Comparison of ENCODE assay signal across 1 cellular context in the genomic region with DNA sequence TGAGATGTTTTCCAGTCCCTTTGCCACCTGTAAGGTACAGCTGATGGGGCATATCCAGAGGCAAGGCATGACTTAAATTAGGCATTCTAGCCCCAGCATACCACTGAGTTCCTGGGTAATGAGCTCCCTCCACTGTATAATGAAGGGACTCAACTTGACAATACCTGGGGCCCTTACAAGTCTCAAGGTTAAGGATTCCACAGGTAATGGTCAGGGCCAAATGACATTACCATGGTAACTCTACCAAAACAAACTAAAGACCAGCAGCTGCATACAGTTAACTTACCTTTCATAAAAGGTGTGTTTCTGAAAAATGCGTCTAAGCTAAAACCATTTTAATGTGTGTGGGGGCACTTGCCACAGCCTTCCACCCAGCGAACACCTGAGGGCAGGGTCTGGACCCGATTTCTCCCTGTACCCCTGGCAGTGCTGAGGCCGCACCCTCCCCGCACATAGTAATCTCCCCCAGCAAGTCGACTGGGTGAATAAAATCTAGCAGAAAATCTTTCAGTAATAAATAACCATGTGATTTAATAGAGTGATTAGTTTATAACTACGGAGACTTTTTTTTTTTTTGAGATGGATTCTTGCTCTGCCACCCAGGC.
TF ChIP-seq lines count a peak whose summit lies in the region.

No MANE protein-coding gene starts in this region.

TF ChIP-seq in WTC11, 78 proteins besides CTCF, POLR2A, EP300 and RAD21 (continued from another document):
- TF ChIP-seq, protein P1, sequence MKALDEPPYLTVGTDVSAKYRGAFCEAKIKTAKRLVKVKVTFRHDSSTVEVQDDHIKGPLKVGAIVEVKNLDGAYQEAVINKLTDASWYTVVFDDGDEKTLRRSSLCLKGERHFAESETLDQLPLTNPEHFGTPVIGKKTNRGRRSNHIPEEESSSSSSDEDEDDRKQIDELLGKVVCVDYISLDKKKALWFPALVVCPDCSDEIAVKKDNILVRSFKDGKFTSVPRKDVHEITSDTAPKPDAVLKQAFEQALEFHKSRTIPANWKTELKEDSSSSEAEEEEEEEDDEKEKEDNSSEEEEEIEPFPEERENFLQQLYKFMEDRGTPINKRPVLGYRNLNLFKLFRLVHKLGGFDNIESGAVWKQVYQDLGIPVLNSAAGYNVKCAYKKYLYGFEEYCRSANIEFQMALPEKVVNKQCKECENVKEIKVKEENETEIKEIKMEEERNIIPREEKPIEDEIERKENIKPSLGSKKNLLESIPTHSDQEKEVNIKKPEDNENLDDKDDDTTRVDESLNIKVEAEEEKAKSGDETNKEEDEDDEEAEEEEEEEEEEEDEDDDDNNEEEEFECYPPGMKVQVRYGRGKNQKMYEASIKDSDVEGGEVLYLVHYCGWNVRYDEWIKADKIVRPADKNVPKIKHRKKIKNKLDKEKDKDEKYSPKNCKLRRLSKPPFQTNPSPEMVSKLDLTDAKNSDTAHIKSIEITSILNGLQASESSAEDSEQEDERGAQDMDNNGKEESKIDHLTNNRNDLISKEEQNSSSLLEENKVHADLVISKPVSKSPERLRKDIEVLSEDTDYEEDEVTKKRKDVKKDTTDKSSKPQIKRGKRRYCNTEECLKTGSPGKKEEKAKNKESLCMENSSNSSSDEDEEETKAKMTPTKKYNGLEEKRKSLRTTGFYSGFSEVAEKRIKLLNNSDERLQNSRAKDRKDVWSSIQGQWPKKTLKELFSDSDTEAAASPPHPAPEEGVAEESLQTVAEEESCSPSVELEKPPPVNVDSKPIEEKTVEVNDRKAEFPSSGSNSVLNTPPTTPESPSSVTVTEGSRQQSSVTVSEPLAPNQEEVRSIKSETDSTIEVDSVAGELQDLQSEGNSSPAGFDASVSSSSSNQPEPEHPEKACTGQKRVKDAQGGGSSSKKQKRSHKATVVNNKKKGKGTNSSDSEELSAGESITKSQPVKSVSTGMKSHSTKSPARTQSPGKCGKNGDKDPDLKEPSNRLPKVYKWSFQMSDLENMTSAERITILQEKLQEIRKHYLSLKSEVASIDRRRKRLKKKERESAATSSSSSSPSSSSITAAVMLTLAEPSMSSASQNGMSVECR (CRISPR knock-in tag; IDR thresholded peaks at IDR 0.05; ENCODE audit: borderline replicate concordance) = no peak
- TF ChIP-seq, protein P2, sequence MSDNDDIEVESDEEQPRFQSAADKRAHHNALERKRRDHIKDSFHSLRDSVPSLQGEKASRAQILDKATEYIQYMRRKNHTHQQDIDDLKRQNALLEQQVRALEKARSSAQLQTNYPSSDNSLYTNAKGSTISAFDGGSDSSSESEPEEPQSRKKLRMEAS (CRISPR knock-in tag; IDR thresholded peaks at IDR 0.05) = no peak
- no peak for TF ChIP-seq ZNF263 (CRISPR knock-in tag; IDR thresholded peaks at IDR 0.05; ENCODE audit: low read depth)
- no peak for TF ChIP-seq JUN (CRISPR knock-in tag; IDR thresholded peaks at IDR 0.05)
- TF ChIP-seq, protein P3, sequence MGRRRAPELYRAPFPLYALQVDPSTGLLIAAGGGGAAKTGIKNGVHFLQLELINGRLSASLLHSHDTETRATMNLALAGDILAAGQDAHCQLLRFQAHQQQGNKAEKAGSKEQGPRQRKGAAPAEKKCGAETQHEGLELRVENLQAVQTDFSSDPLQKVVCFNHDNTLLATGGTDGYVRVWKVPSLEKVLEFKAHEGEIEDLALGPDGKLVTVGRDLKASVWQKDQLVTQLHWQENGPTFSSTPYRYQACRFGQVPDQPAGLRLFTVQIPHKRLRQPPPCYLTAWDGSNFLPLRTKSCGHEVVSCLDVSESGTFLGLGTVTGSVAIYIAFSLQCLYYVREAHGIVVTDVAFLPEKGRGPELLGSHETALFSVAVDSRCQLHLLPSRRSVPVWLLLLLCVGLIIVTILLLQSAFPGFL (CRISPR knock-in tag; IDR thresholded peaks at IDR 0.05; ENCODE audit: borderline replicate concordance) = no peak
- TF ChIP-seq, protein P4, sequence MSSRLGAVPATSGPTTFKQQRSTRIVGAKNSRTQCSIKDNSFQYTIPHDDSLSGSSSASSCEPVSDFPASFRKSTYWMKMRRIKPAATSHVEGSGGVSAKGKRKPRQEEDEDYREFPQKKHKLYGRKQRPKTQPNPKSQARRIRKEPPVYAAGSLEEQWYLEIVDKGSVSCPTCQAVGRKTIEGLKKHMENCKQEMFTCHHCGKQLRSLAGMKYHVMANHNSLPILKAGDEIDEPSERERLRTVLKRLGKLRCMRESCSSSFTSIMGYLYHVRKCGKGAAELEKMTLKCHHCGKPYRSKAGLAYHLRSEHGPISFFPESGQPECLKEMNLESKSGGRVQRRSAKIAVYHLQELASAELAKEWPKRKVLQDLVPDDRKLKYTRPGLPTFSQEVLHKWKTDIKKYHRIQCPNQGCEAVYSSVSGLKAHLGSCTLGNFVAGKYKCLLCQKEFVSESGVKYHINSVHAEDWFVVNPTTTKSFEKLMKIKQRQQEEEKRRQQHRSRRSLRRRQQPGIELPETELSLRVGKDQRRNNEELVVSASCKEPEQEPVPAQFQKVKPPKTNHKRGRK (CRISPR knock-in tag; IDR thresholded peaks at IDR 0.05; ENCODE audit: borderline replicate concordance) = no peak
- no peak for TF ChIP-seq OVOL2 (CRISPR knock-in tag; IDR thresholded peaks at IDR 0.05; ENCODE audit: borderline replicate concordance)
- no peak for TF ChIP-seq ATF1 (CRISPR knock-in tag; IDR thresholded peaks at IDR 0.05)
- TF ChIP-seq, protein P5, sequence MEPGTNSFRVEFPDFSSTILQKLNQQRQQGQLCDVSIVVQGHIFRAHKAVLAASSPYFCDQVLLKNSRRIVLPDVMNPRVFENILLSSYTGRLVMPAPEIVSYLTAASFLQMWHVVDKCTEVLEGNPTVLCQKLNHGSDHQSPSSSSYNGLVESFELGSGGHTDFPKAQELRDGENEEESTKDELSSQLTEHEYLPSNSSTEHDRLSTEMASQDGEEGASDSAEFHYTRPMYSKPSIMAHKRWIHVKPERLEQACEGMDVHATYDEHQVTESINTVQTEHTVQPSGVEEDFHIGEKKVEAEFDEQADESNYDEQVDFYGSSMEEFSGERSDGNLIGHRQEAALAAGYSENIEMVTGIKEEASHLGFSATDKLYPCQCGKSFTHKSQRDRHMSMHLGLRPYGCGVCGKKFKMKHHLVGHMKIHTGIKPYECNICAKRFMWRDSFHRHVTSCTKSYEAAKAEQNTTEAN (CRISPR knock-in tag; IDR thresholded peaks at IDR 0.05) = no peak
- TF ChIP-seq, protein P6, sequence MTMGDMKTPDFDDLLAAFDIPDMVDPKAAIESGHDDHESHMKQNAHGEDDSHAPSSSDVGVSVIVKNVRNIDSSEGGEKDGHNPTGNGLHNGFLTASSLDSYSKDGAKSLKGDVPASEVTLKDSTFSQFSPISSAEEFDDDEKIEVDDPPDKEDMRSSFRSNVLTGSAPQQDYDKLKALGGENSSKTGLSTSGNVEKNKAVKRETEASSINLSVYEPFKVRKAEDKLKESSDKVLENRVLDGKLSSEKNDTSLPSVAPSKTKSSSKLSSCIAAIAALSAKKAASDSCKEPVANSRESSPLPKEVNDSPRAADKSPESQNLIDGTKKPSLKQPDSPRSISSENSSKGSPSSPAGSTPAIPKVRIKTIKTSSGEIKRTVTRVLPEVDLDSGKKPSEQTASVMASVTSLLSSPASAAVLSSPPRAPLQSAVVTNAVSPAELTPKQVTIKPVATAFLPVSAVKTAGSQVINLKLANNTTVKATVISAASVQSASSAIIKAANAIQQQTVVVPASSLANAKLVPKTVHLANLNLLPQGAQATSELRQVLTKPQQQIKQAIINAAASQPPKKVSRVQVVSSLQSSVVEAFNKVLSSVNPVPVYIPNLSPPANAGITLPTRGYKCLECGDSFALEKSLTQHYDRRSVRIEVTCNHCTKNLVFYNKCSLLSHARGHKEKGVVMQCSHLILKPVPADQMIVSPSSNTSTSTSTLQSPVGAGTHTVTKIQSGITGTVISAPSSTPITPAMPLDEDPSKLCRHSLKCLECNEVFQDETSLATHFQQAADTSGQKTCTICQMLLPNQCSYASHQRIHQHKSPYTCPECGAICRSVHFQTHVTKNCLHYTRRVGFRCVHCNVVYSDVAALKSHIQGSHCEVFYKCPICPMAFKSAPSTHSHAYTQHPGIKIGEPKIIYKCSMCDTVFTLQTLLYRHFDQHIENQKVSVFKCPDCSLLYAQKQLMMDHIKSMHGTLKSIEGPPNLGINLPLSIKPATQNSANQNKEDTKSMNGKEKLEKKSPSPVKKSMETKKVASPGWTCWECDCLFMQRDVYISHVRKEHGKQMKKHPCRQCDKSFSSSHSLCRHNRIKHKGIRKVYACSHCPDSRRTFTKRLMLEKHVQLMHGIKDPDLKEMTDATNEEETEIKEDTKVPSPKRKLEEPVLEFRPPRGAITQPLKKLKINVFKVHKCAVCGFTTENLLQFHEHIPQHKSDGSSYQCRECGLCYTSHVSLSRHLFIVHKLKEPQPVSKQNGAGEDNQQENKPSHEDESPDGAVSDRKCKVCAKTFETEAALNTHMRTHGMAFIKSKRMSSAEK (CRISPR knock-in tag; IDR thresholded peaks at IDR 0.05; ENCODE audit: borderline replicate concordance) = no peak
- TF ChIP-seq ZNF219 (CRISPR knock-in tag; IDR thresholded peaks at IDR 0.05; ENCODE audit: borderline replicate concordance) = no peak
